ENCODE assay signal across 19 cellular contexts in genomic region chr6:13689511-13690256, GRCh38. TPM values are rescaled to one million over a fixed set of nuclear protein-coding genes. Genes with fewer than 3 reads are reported as not detected.
DNase-seq lines count a peak whose midpoint lies in the region; ATAC-seq and TF ChIP-seq lines count a peak whose summit lies in the region.
"Had no signal": no experiment of that assay in that cellular context is flagged by ENCODE, and none has a peak within 500 bp of the region (broad histone marks: within the 10 kb centered on the region; RNA-seq: fewer than 3 reads in every experiment).

No MANE protein-coding gene starts in this region.

- peaks cover 5% of the 10 kb centered on the region for H3K9me3 Mint-ChIP-seq in activated naive CD8-positive, alpha-beta T cell treated with anti-CD3 and anti-CD28 coated beads for 36 hours
- H3K9me3 Mint-ChIP-seq in naive thymus-derived CD8-positive, alpha-beta T cell = peaks cover 0 to 4% (median 0%) of the 10 kb centered on the region in 9 donors
- H3K9me3 Mint-ChIP-seq in endothelial cell (ENCODE audit: unreplicated experiment) = no peaks in the 10 kb centered on the region
- H3K9me3 Mint-ChIP-seq: endodermal cell had no signal

- no CpG with 5 or more reads among the region's 5 CpGs for whole genome bisulfite sequencing in neuronal stem cell (ENCODE audit: extremely low coverage in 2 of 2, insufficient read length in 2 of 2, insufficient replicate concordance in 1 of 2), 2 donors

- no peak overlapping the region for H2AK5ac ChIP-seq in neuronal stem cell (ENCODE audit: low read depth, low read length)

- peaks cover 69 to 98% (median 94%) of the 10 kb centered on the region in 11 experiments for H3K36me3 ChIP-seq in BLaER1 treated with 17β-estradiol and CSF1 and Interleukin-3, amounts not matched to agents 10 nM and 100 nM
- peaks cover 0 to 80% of the 10 kb centered on the region in 2 donors for H3K36me3 ChIP-seq in neuronal stem cell (replicated peaks in 1 of 2; ENCODE audit: control insufficient read depth in 2 of 2, insufficient read depth in 2 of 2, low read length in 2 of 2)
- H3K36me3 ChIP-seq: cardiac muscle cell had no signal

- H3K9ac ChIP-seq in BLaER1 treated with 17β-estradiol and CSF1 and Interleukin-3, amounts not matched to agents 10 nM and 100 nM = no peak overlapping the region
- no peak overlapping the region for H3K9ac ChIP-seq in neuronal stem cell (ENCODE audit: low read depth, low read length, poor library complexity)

- H3K4me1 ChIP-seq in BLaER1 treated with 17β-estradiol and CSF1 and Interleukin-3, amounts not matched to agents 10 nM and 100 nM = peaks cover 6 to 55% (median 23%) of the 10 kb centered on the region in 10 experiments; a peak in 19 of 20 replicates
- no peaks in the 10 kb centered on the region for H3K4me1 ChIP-seq in neuronal stem cell (ENCODE audit: control insufficient read depth in 2 of 2, insufficient read depth in 1 of 2, low read depth in 1 of 2, low read length in 2 of 2)

- H2AFZ ChIP-seq in neuronal stem cell (ENCODE audit: low read length) = no peak overlapping the region

- H2BK120ac ChIP-seq in neuronal stem cell (ENCODE audit: low read depth, low read length) = no peak overlapping the region

- H3K23ac ChIP-seq in neuronal stem cell (ENCODE audit: low read depth, low read length, poor library complexity) = no peak overlapping the region

- peak overlapping the region in 1 of 11 experiments; percentile 23; a peak in 1 of 22 replicates for H3K27ac ChIP-seq in BLaER1 treated with 17β-estradiol and CSF1 and Interleukin-3, amounts not matched to agents 10 nM and 100 nM
- H3K27ac ChIP-seq in neuronal stem cell (replicated peaks; ENCODE audit: low read length) = no peak overlapping the region
- H3K27ac ChIP-seq: cardiac muscle cell had no signal

- no peak overlapping the region for H4K91ac ChIP-seq in neuronal stem cell (ENCODE audit: low read depth, low read length, poor library complexity)

- no peak for ATAC-seq in naive thymus-derived CD8-positive, alpha-beta T cell
- ATAC-seq: Right ventricle myocardium inferior had no signal

- H2BK5ac ChIP-seq in neuronal stem cell (ENCODE audit: low read length) = no peak overlapping the region

- H3K4me3 Mint-ChIP-seq in activated naive CD8-positive, alpha-beta T cell treated with anti-CD3 and anti-CD28 coated beads for 36 hours = no peak overlapping the region
- H3K4me3 Mint-ChIP-seq in naive thymus-derived CD8-positive, alpha-beta T cell = peak overlapping the region in 6 of 10 donors; percentile 2 to 37 (median 16)
- no peak overlapping the region for H3K4me3 Mint-ChIP-seq in endothelial cell (ENCODE audit: unreplicated experiment)
- H3K4me3 Mint-ChIP-seq: endodermal cell had no signal

- no peak overlapping the region for H3K14ac ChIP-seq in neuronal stem cell (ENCODE audit: low read length)

- H3K4me3 ChIP-seq in BLaER1 treated with 17β-estradiol and CSF1 and Interleukin-3, amounts not matched to agents 10 nM and 100 nM = no peak overlapping the region
- H3K4me3 ChIP-seq in neuronal stem cell (ENCODE audit: low read length in 2 of 2) = no peak overlapping the region
- H3K4me3 ChIP-seq: cardiac muscle cell had no signal

- H3K36me3 Mint-ChIP-seq in activated naive CD8-positive, alpha-beta T cell treated with anti-CD3 and anti-CD28 coated beads for 36 hours = peaks cover 47% of the 10 kb centered on the region
- H3K36me3 Mint-ChIP-seq in naive thymus-derived CD8-positive, alpha-beta T cell = peaks cover 0 to 22% (median 3%) of the 10 kb centered on the region in 3 donors
- H3K36me3 Mint-ChIP-seq in endothelial cell (ENCODE audit: low read depth, unreplicated experiment) = peaks cover 22% of the 10 kb centered on the region

- H3K27me3 ChIP-seq in BLaER1 treated with 17β-estradiol and CSF1 and Interleukin-3, amounts not matched to agents 10 nM and 100 nM = no peaks in the 10 kb centered on the region
- H3K27me3 ChIP-seq in neuronal stem cell (ENCODE audit: control insufficient read depth in 3 of 3, insufficient read depth in 3 of 3, low read depth in 1 of 3, low read length in 3 of 3) = no peaks in the 10 kb centered on the region
- H3K27me3 ChIP-seq: cardiac muscle cell had no signal

- peaks cover 0 to 6% (median 0%) of the 10 kb centered on the region in 11 experiments; a peak in 2 of 22 replicates for H3K9me3 ChIP-seq in BLaER1 treated with 17β-estradiol and CSF1 and Interleukin-3, amounts not matched to agents 10 nM and 100 nM (replicated peaks in 1 of 11)
- H3K9me3 ChIP-seq in neuronal stem cell (replicated peaks in 1 of 2; ENCODE audit: control insufficient read depth in 2 of 2, insufficient read depth in 1 of 2, low read depth in 1 of 2, low read length in 2 of 2) = no peaks in the 10 kb centered on the region

- no peak overlapping the region for H3K18ac ChIP-seq in neuronal stem cell (ENCODE audit: low read length)

- peak overlapping the region; percentile 62 for H3K27ac Mint-ChIP-seq in activated naive CD8-positive, alpha-beta T cell treated with anti-CD3 and anti-CD28 coated beads for 36 hours
- H3K27ac Mint-ChIP-seq in naive thymus-derived CD8-positive, alpha-beta T cell = peak overlapping the region; percentile 17 to 96 (median 94)
- no peak overlapping the region for H3K27ac Mint-ChIP-seq in endothelial cell (ENCODE audit: unreplicated experiment)
- H3K27ac Mint-ChIP-seq: endodermal cell had no signal

- TF ChIP-seq CTCF in endothelial cell (IDR thresholded peaks at IDR 0.05; ENCODE audit: unreplicated experiment) = no peak

- H3K4ac ChIP-seq in neuronal stem cell (ENCODE audit: low read length) = no peak overlapping the region

- H2BK12ac ChIP-seq in neuronal stem cell (ENCODE audit: low read length) = no peak overlapping the region

- peak overlapping the region in 6 of 11 experiments; percentile 9 to 73 (median 47); a peak in 11 of 22 replicates for H3K4me2 ChIP-seq in BLaER1 treated with 17β-estradiol and CSF1 and Interleukin-3, amounts not matched to agents 10 nM and 100 nM
- H3K4me2 ChIP-seq in neuronal stem cell (ENCODE audit: insufficient read depth, low read length, poor library complexity, severe bottlenecking) = no peak overlapping the region

- H4K8ac ChIP-seq in neuronal stem cell (ENCODE audit: low read depth, low read length) = no peak overlapping the region

- POLR2A ChIA-PET in naive thymus-derived CD8-positive, alpha-beta T cell (lab: Charles Lee) = interaction anchor here (0.8 to 2.9 kb wide), 3 partner anchors 9 to 22 kb away, joined by 4 to 29 read pairs (median 7); partner anchors contain the start of gene RANBP9

- H3K4me1 Mint-ChIP-seq in activated naive CD8-positive, alpha-beta T cell treated with anti-CD3 and anti-CD28 coated beads for 36 hours = peaks cover 55% of the 10 kb centered on the region
- H3K4me1 Mint-ChIP-seq in naive thymus-derived CD8-positive, alpha-beta T cell = peaks cover 37 to 76% (median 70%) of the 10 kb centered on the region in 4 donors
- H3K4me1 Mint-ChIP-seq in endothelial cell (ENCODE audit: unreplicated experiment) = peaks cover 14% of the 10 kb centered on the region
- H3K4me1 Mint-ChIP-seq: endodermal cell had no signal

- peaks cover 2% of the 10 kb centered on the region for H3K79me1 ChIP-seq in neuronal stem cell (ENCODE audit: low read depth, low read length)

- no peaks in the 10 kb centered on the region for H3K27me3 Mint-ChIP-seq in activated naive CD8-positive, alpha-beta T cell treated with anti-CD3 and anti-CD28 coated beads for 36 hours
- H3K27me3 Mint-ChIP-seq in naive thymus-derived CD8-positive, alpha-beta T cell = no peaks in the 10 kb centered on the region
- no peaks in the 10 kb centered on the region for H3K27me3 Mint-ChIP-seq in endothelial cell (ENCODE audit: unreplicated experiment)

- H4K20me1 ChIP-seq in BLaER1 treated with 17β-estradiol and CSF1 and Interleukin-3, amounts not matched to agents 10 nM and 100 nM = peaks cover 55 to 99% (median 87%) of the 10 kb centered on the region in 11 experiments; a peak in 21 of 22 replicates

- peak; percentile 77 for DNase-seq in EH (ENCODE audit: low read depth)
- DNase-seq in activated naive CD8-positive, alpha-beta T cell treated with anti-CD3 and anti-CD28 coated beads for 36 hours = no peak
- DNase-seq in naive thymus-derived CD8-positive, alpha-beta T cell = no peak
- no peak for DNase-seq in endothelial cell (ENCODE audit: low spot score)
- DNase-seq in NCI-H1417 (lab: John Stamatoyannopoulos, UW) = no peak
- no peak for DNase-seq in neuronal stem cell (ENCODE audit: low spot score)
- DNase-seq: activated CD4-positive, alpha-beta T cell treated with anti-CD3 and anti-CD28 coated beads, Interleukin-2, amount 50 U/mL, for 1 hour; activated effector memory CD4-positive, alpha-beta T cell treated with anti-CD3 and anti-CD28 coated beads, Interleukin-2, amount 50 U/mL, for 16 hours; DMS79; endodermal cell; foreskin fibroblast; NCI-H1436; NK-92 treated with Interleukin-12 subunit alpha and Interleukin-12 subunit beta, amount 100 ng/mL, for 24 hours; occipital lobe; stimulated activated CD4-positive, alpha-beta T cell treated with anti-CD3 and anti-CD28 coated beads, Interleukin-4, amount 100 ng/mL, for 1 hour; T-helper 9 cell had no signal

- no peak overlapping the region for H2BK15ac ChIP-seq in neuronal stem cell (ENCODE audit: low read length)

RNA-seq across cellular contexts. Expression of gene RANBP9, which starts 22.0 kb away (rescaled TPM):
- total RNA-seq in activated naive CD8-positive, alpha-beta T cell treated with anti-CD3 and anti-CD28 coated beads for 36 hours = 10 to 100 TPM; 54.9 to 56.5 TPM
- total RNA-seq in naive thymus-derived CD8-positive, alpha-beta T cell = 10 to 100 TPM; 50.4 to 57.2 TPM
- 1 to 10 TPM; 1.9 to 5.6 (median 3.9) TPM for polyA plus RNA-seq in naive thymus-derived CD8-positive, alpha-beta T cell
- total RNA-seq in endothelial cell (ENCODE audit: unreplicated experiment) = 64.7 TPM
- 34.4 TPM for polyA plus RNA-seq in neuronal stem cell (2013, experiment 1 of 2)
- polyA plus RNA-seq in neuronal stem cell (2013, experiment 2 of 2) = 35.1 TPM

Comparison
In these comparisons a context has a peak if more than half of its experiments do, and no peak if none do; other contexts are left out.
1. H3K4me3 Mint-ChIP-seq: peak in naive thymus-derived CD8-positive, alpha-beta T cell (6 of 10); none in activated naive CD8-positive, alpha-beta T cell treated with anti-CD3 and anti-CD28 coated beads for 36 hours (single experiment) and endothelial cell (single experiment).